ENCODE assay signal across 6 cellular contexts in genomic region chr7:50887061-50887460, GRCh38.
A peak's percentile ranks its signal among the peaks of the same experiment; 100 is the strongest.
DNase-seq lines count a peak whose midpoint lies in the region; FAIRE-seq and TF ChIP-seq lines count a peak whose summit lies in the region.
"Not testable (repeated sequence)": the region's sequence is repeated elsewhere in the genome, so short reads cannot be mapped to it uniquely, and the experiment has no call there.

No MANE protein-coding gene starts in this region.

- H3K36me3 Mint-ChIP-seq in neural progenitor cell, result not testable (repeated sequence)

- H3K4me2 ChIP-seq in neural progenitor cell, result not testable (repeated sequence)

- not testable (repeated sequence) for H3K27me3 Mint-ChIP-seq in neural progenitor cell (ENCODE audit: insufficient read depth, low read depth)

- not testable (repeated sequence) for TF ChIP-seq CTCF in bronchial epithelial cell (IDR thresholded peaks at IDR 0.05; ENCODE audit: insufficient read depth, low read length, severe bottlenecking); cardiac muscle cell (IDR thresholded peaks at IDR 0.05; ENCODE audit: low read depth, low read length); neural progenitor cell (IDR thresholded peaks at IDR 0.05)

- H3K27ac ChIP-seq in cardiac muscle cell, result peak overlapping the region; percentile 48
- not testable (repeated sequence) for H3K27ac ChIP-seq in neural progenitor cell

- H3K9me3 ChIP-seq in cardiac muscle cell (ENCODE audit: low read depth); neural progenitor cell (ENCODE audit: low read depth): not testable (repeated sequence)

- not testable (repeated sequence) for H3K36me3 ChIP-seq in bronchial epithelial cell (ENCODE audit: control insufficient read depth, insufficient read depth, low read length); cardiac muscle cell; neural progenitor cell

- H3K9me3 Mint-ChIP-seq in neural progenitor cell, result not testable (repeated sequence)

- peak overlapping the region; percentile 95 for H2AFZ ChIP-seq in neural progenitor cell (replicated peaks)

- H3K4me1 Mint-ChIP-seq in neural progenitor cell, result not testable (repeated sequence)

- H4K20me1 ChIP-seq in neural progenitor cell (ENCODE audit: low read depth), result not testable (repeated sequence)

- not testable (repeated sequence) for H3K4me3 ChIP-seq in bronchial epithelial cell (ENCODE audit: low read depth, low read length); cardiac muscle cell; neural progenitor cell

- not testable (repeated sequence) for H3K27me3 ChIP-seq in bronchial epithelial cell (ENCODE audit: control insufficient read depth, insufficient read depth, low read length); cardiac muscle cell; neural progenitor cell

- not testable (repeated sequence) for H3K9ac ChIP-seq in neural progenitor cell

- H3K27ac Mint-ChIP-seq in neural progenitor cell, result not testable (repeated sequence)

- FAIRE-seq in bronchial epithelial cell (lab: Jason Lieb, UNC), result not testable (repeated sequence)

- not testable (repeated sequence) for H3K4me3 Mint-ChIP-seq in neural progenitor cell

- H3K79me2 ChIP-seq in neural progenitor cell (ENCODE audit: low read depth), result not testable (repeated sequence)

- H3K4me1 ChIP-seq in cardiac muscle cell (ENCODE audit: low read depth); neural progenitor cell: not testable (repeated sequence)

- peak; percentile 21 for DNase-seq in DMS153 (lab: John Stamatoyannopoulos, UW)
- peak; percentile 14 for DNase-seq in ELF-1 (ENCODE audit: low read depth, low spot score)
- DNase-seq in NCI-H510A treated with DMSO at 0.1 percent for 48 hours (lab: John Stamatoyannopoulos, UW), result peak; percentile 47
- peak; percentile 12 for DNase-seq in bronchial epithelial cell (ENCODE audit: low read depth)
- DNase-seq in cardiac muscle cell (ENCODE audit: low read depth in 1 of 2, low spot score in 1 of 2); neural progenitor cell (ENCODE audit: low spot score): not testable (repeated sequence)

- not testable (repeated sequence) for H3F3A ChIP-seq in neural progenitor cell (ENCODE audit: low read depth)
